Comparison of ENCODE assay signal across 37 cellular contexts in genomic region chr11:124313131-124313530, GRCh38. TPM values are rescaled to one million over a fixed set of nuclear protein-coding genes. Genes with fewer than 3 reads are reported as not detected.
"Had no signal": no experiment of that assay in that cellular context is flagged by ENCODE, and none has a peak within 500 bp of the region (broad histone marks: within the 10 kb centered on the region; RNA-seq: fewer than 3 reads in every experiment).

No MANE protein-coding gene starts in this region.

- H3K36me3 Mint-ChIP-seq: activated CD8-positive, alpha-beta memory T cell treated with anti-CD3 and anti-CD28 coated beads, Interleukin-2, amount 10 ng/mL, durations not matched to agents 7 days and 5 days; activated naive CD4-positive, alpha-beta T cell treated with anti-CD3 and anti-CD28 coated beads, Interleukin-2, amount 10 ng/mL, durations not matched to agents 7 days and 5 days; activated naive CD4-positive, alpha-beta T cell treated with anti-CD3 and anti-CD28 coated beads, Interleukin-2, amount 50 U/mL, for 24 hours; activated naive CD8-positive, alpha-beta T cell treated with anti-CD3 and anti-CD28 coated beads for 36 hours had no signal

- DNase-seq: activated CD4-positive, alpha-beta memory T cell treated with anti-CD3 and anti-CD28 coated beads, Interleukin-2, amount 10 ng/mL, durations not matched to agents 7 days and 5 days; activated CD4-positive, alpha-beta T cell treated with anti-CD3 and anti-CD28 coated beads for 1 hour; activated CD4-positive, alpha-beta T cell treated with anti-CD3 and anti-CD28 coated beads for 36 hours; activated CD4-positive, alpha-beta T cell treated with anti-CD3 and anti-CD28 coated beads for 48 hours; activated CD4-positive, alpha-beta T cell treated with anti-CD3 and anti-CD28 coated beads, Interleukin-2, amount 10 ng/mL, durations not matched to agents 7 days and 5 days; activated CD4-positive, alpha-beta T cell treated with anti-CD3 and anti-CD28 coated beads, Interleukin-2, amount 50 U/mL, for 48 hours; activated CD4-positive, CD25-positive, alpha-beta regulatory T cell; activated CD8-positive, alpha-beta memory T cell treated with anti-CD3 and anti-CD28 coated beads for 24 hours; activated CD8-positive, alpha-beta memory T cell treated with anti-CD3 and anti-CD28 coated beads, Interleukin-2, amount 10 ng/mL, durations not matched to agents 7 days and 5 days; activated CD8-positive, alpha-beta memory T cell treated with anti-CD3 and anti-CD28 coated beads, Interleukin-2, amount 50 U/mL, for 48 hours; activated CD8-positive, alpha-beta T cell treated with anti-CD3 and anti-CD28 coated beads, Interleukin-2, amount 10 ng/mL, durations not matched to agents 7 days and 5 days; activated effector memory CD4-positive, alpha-beta T cell treated with Interleukin-2 at 50 U/mL for 16 hours; activated gamma-delta T cell; activated naive CD4-positive, alpha-beta T cell treated with anti-CD3 and anti-CD28 coated beads, Interleukin-2, amount 10 ng/mL, durations not matched to agents 7 days and 5 days; activated naive CD4-positive, alpha-beta T cell treated with Interleukin-2 at 50 U/mL for 16 hours; activated naive CD8-positive, alpha-beta T cell treated with anti-CD3 and anti-CD28 coated beads for 36 hours; activated T-cell treated with anti-CD3 and anti-CD28 coated beads, Interleukin-2, amount 50 U/mL, for 24 hours; activated T-cell treated with anti-CD3 and anti-CD28 coated beads, Interleukin-2, amount 50 U/mL, for 48 hours; adrenal gland; amniotic stem cell; aorta; body of pancreas; brain microvascular endothelial cell; central memory CD4-positive, alpha-beta T cell; T-helper 17 cell had no signal

- H3K27ac Mint-ChIP-seq: activated CD4-positive, alpha-beta memory T cell treated with anti-CD3 and anti-CD28 coated beads, Interleukin-2, amount 10 ng/mL, durations not matched to agents 7 days and 5 days; activated CD4-positive, alpha-beta T cell treated with anti-CD3 and anti-CD28 coated beads for 36 hours; activated CD4-positive, alpha-beta T cell treated with anti-CD3 and anti-CD28 coated beads, Interleukin-2, amount 10 ng/mL, durations not matched to agents 7 days and 5 days; activated CD8-positive, alpha-beta memory T cell treated with anti-CD3 and anti-CD28 coated beads, Interleukin-2, amount 10 ng/mL, durations not matched to agents 7 days and 5 days; activated CD8-positive, alpha-beta T cell treated with anti-CD3 and anti-CD28 coated beads, Interleukin-2, amount 10 ng/mL, durations not matched to agents 7 days and 5 days; activated naive CD4-positive, alpha-beta T cell treated with anti-CD3 and anti-CD28 coated beads, Interleukin-2, amount 10 ng/mL, durations not matched to agents 7 days and 5 days; activated naive CD4-positive, alpha-beta T cell treated with anti-CD3 and anti-CD28 coated beads, Interleukin-2, amount 50 U/mL, for 24 hours; activated naive CD8-positive, alpha-beta T cell treated with anti-CD3 and anti-CD28 coated beads for 36 hours; activated T-cell treated with anti-CD3 and anti-CD28 coated beads, Interleukin-2, amount 50 U/mL, for 24 hours; activated T-helper 2 cell treated with anti-CD3 and anti-CD28 coated beads, Interferon-gamma antibody, Interleukin-2, Interleukin-4, amounts not matched to agents 10 μg/mL and 5 μg/mL and 100 μg/mL, durations not matched to agents 14 hours and 24 hours and 36 hours; T-helper 17 cell had no signal

- ATAC-seq: activated CD4-positive, alpha-beta T cell treated with anti-CD3 and anti-CD28 coated beads for 36 hours; activated CD4-positive, CD25-positive, alpha-beta regulatory T cell treated with anti-CD3 and anti-CD28 coated beads, Interleukin-2, amount 50 U/mL, for 24 hours; activated CD8-positive, alpha-beta memory T cell treated with anti-CD3 and anti-CD28 coated beads, Interleukin-2, amount 10 ng/mL, durations not matched to agents 7 days and 5 days; activated CD8-positive, alpha-beta T cell treated with anti-CD3 and anti-CD28 coated beads, Interleukin-2, amount 10 ng/mL, durations not matched to agents 7 days and 5 days; body of pancreas; T-helper 17 cell had no signal

- H3K9me3 ChIP-seq: adrenal gland, body of pancreas, breast epithelium had no signal

- H3K9me3 Mint-ChIP-seq: activated CD4-positive, alpha-beta memory T cell treated with anti-CD3 and anti-CD28 coated beads, Interleukin-2, amount 10 ng/mL, durations not matched to agents 7 days and 5 days; activated CD4-positive, alpha-beta T cell treated with anti-CD3 and anti-CD28 coated beads, Interleukin-2, amount 10 ng/mL, durations not matched to agents 7 days and 5 days; activated naive CD4-positive, alpha-beta T cell treated with anti-CD3 and anti-CD28 coated beads, Interleukin-2, amount 10 ng/mL, durations not matched to agents 7 days and 5 days; activated naive CD4-positive, alpha-beta T cell treated with anti-CD3 and anti-CD28 coated beads, Interleukin-2, amount 50 U/mL, for 24 hours; activated naive CD8-positive, alpha-beta T cell treated with anti-CD3 and anti-CD28 coated beads for 36 hours; activated T-cell treated with anti-CD3 and anti-CD28 coated beads, Interleukin-2, amount 50 U/mL, for 24 hours; activated T-helper 2 cell treated with anti-CD3 and anti-CD28 coated beads, Interferon-gamma antibody, Interleukin-2, Interleukin-4, amounts not matched to agents 10 μg/mL and 5 μg/mL and 100 μg/mL, durations not matched to agents 14 hours and 24 hours and 36 hours had no signal

- H3K27me3 ChIP-seq: adrenal gland, body of pancreas, brain microvascular endothelial cell, breast epithelium had no signal

- H3K4me1 ChIP-seq: adrenal gland, breast epithelium had no signal

- H3K4me3 ChIP-seq: adrenal gland, body of pancreas, breast epithelium had no signal

- FAIRE-seq: astrocyte, colon, TTC549 had no signal

- H3K36me3 ChIP-seq: adrenal gland, brain microvascular endothelial cell, breast epithelium had no signal

- H3K27ac ChIP-seq: adrenal gland, body of pancreas, brain microvascular endothelial cell, breast epithelium, VCaP had no signal

RNA-seq across cellular contexts. Expression of gene OR8D1, which starts 0.6 kb away (rescaled TPM):
- total RNA-seq: activated CD4-positive, alpha-beta memory T cell treated with anti-CD3 and anti-CD28 coated beads, Interleukin-2, amount 10 ng/mL, durations not matched to agents 7 days and 5 days; activated CD4-positive, alpha-beta T cell treated with anti-CD3 and anti-CD28 coated beads for 36 hours; activated CD4-positive, alpha-beta T cell treated with anti-CD3 and anti-CD28 coated beads, Interleukin-2, amount 10 ng/mL, durations not matched to agents 7 days and 5 days; activated CD8-positive, alpha-beta memory T cell treated with anti-CD3 and anti-CD28 coated beads, Interleukin-2, amount 10 ng/mL, durations not matched to agents 7 days and 5 days; activated CD8-positive, alpha-beta T cell treated with anti-CD3 and anti-CD28 coated beads, Interleukin-2, amount 10 ng/mL, durations not matched to agents 7 days and 5 days; activated naive CD8-positive, alpha-beta T cell treated with anti-CD3 and anti-CD28 coated beads for 36 hours; activated T-helper 2 cell treated with anti-CD3 and anti-CD28 coated beads, Interferon-gamma antibody, Interleukin-2, Interleukin-4, amounts not matched to agents 10 μg/mL and 5 μg/mL and 100 μg/mL, durations not matched to agents 14 hours and 24 hours and 36 hours; adrenal gland; aorta; astrocyte; body of pancreas; breast epithelium; cardiac septum; cerebellum; T-helper 1 cell treated with Interleukin-12 subunit alpha and Interleukin-12 subunit beta and Interleukin-4 antibody, amounts not matched to agents 30 ng/mL and 1 ng/mL, for 36 hours; T-helper 17 cell; T-helper 2 cell treated with Interferon-gamma antibody and Interleukin-4, amounts not matched to agents 100 ng/mL and 5 ng/mL, for 36 hours had no signal
- polyA plus RNA-seq: adrenal gland, aorta had no signal

RNA-seq across cellular contexts. Expression of gene OR8D2, which starts 6.9 kb away (rescaled TPM):
- total RNA-seq: activated CD4-positive, alpha-beta memory T cell treated with anti-CD3 and anti-CD28 coated beads, Interleukin-2, amount 10 ng/mL, durations not matched to agents 7 days and 5 days; activated CD4-positive, alpha-beta T cell treated with anti-CD3 and anti-CD28 coated beads for 36 hours; activated CD4-positive, alpha-beta T cell treated with anti-CD3 and anti-CD28 coated beads, Interleukin-2, amount 10 ng/mL, durations not matched to agents 7 days and 5 days; activated CD8-positive, alpha-beta memory T cell treated with anti-CD3 and anti-CD28 coated beads, Interleukin-2, amount 10 ng/mL, durations not matched to agents 7 days and 5 days; activated CD8-positive, alpha-beta T cell treated with anti-CD3 and anti-CD28 coated beads, Interleukin-2, amount 10 ng/mL, durations not matched to agents 7 days and 5 days; activated naive CD8-positive, alpha-beta T cell treated with anti-CD3 and anti-CD28 coated beads for 36 hours; activated T-helper 2 cell treated with anti-CD3 and anti-CD28 coated beads, Interferon-gamma antibody, Interleukin-2, Interleukin-4, amounts not matched to agents 10 μg/mL and 5 μg/mL and 100 μg/mL, durations not matched to agents 14 hours and 24 hours and 36 hours; adrenal gland; aorta; astrocyte; body of pancreas; breast epithelium; cardiac septum; cerebellum; T-helper 1 cell treated with Interleukin-12 subunit alpha and Interleukin-12 subunit beta and Interleukin-4 antibody, amounts not matched to agents 30 ng/mL and 1 ng/mL, for 36 hours; T-helper 17 cell; T-helper 2 cell treated with Interferon-gamma antibody and Interleukin-4, amounts not matched to agents 100 ng/mL and 5 ng/mL, for 36 hours had no signal
- polyA plus RNA-seq: adrenal gland, aorta had no signal

RNA-seq across cellular contexts. Expression of gene OR8G5, which starts 57.0 kb away (rescaled TPM):
- total RNA-seq: activated CD4-positive, alpha-beta memory T cell treated with anti-CD3 and anti-CD28 coated beads, Interleukin-2, amount 10 ng/mL, durations not matched to agents 7 days and 5 days; activated CD4-positive, alpha-beta T cell treated with anti-CD3 and anti-CD28 coated beads for 36 hours; activated CD4-positive, alpha-beta T cell treated with anti-CD3 and anti-CD28 coated beads, Interleukin-2, amount 10 ng/mL, durations not matched to agents 7 days and 5 days; activated CD8-positive, alpha-beta memory T cell treated with anti-CD3 and anti-CD28 coated beads, Interleukin-2, amount 10 ng/mL, durations not matched to agents 7 days and 5 days; activated CD8-positive, alpha-beta T cell treated with anti-CD3 and anti-CD28 coated beads, Interleukin-2, amount 10 ng/mL, durations not matched to agents 7 days and 5 days; activated naive CD8-positive, alpha-beta T cell treated with anti-CD3 and anti-CD28 coated beads for 36 hours; activated T-helper 2 cell treated with anti-CD3 and anti-CD28 coated beads, Interferon-gamma antibody, Interleukin-2, Interleukin-4, amounts not matched to agents 10 μg/mL and 5 μg/mL and 100 μg/mL, durations not matched to agents 14 hours and 24 hours and 36 hours; adrenal gland; aorta; astrocyte; body of pancreas; breast epithelium; cardiac septum; cerebellum; T-helper 1 cell treated with Interleukin-12 subunit alpha and Interleukin-12 subunit beta and Interleukin-4 antibody, amounts not matched to agents 30 ng/mL and 1 ng/mL, for 36 hours; T-helper 17 cell; T-helper 2 cell treated with Interferon-gamma antibody and Interleukin-4, amounts not matched to agents 100 ng/mL and 5 ng/mL, for 36 hours had no signal
- polyA plus RNA-seq: adrenal gland, aorta had no signal
